Comparison of ENCODE assay signal across 13 cellular contexts in the genomic region with DNA sequence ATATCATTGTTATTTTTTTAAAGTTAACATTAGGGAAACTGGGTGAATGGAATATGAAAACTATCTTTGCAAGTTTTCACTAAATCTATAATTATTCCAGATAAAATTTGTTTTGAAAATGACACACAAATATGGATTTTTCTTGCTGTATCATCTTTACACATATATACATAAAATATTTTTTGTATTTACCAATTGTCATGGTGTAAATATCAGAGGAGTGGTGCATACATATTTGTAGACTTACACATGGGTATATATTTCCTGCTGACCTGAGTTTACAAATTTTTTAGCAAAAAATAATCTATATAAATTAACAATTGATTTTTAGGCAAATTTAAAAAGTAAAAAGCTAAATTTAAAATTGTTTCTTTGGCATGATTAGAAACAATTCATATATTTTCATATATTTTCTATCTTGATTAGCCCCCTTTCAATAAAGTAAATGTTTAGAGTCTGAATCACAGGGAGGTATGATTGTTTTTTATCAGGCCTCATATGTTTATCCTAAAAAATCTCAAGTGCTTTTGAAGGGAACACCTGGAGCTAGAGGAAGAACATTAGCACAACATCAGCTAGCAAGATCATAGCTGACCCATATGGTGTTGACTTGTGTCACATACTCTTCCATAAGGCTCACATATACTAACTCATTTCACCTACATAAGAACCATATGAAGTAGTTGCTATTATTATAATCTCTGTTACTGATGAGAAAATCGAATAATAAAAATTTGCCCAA.
"Had no signal": no experiment of that assay in that cellular context is flagged by ENCODE, and none has a peak within 500 bp of the region (broad histone marks: within the 10 kb centered on the region; RNA-seq: fewer than 3 reads in every experiment).

No MANE protein-coding gene starts in this region.

- H3K4me3 ChIP-seq: colonic mucosa, gastroesophageal sphincter, ovary, testis had no signal

- H3K9me3 ChIP-seq: colonic mucosa, gastroesophageal sphincter, ovary, testis had no signal

- H3K4me1 ChIP-seq: colonic mucosa, gastroesophageal sphincter, testis had no signal

- FAIRE-seq: TTC549 had no signal

- H3K27me3 ChIP-seq: colonic mucosa, gastroesophageal sphincter, ovary, testis had no signal

- H3K27ac ChIP-seq: colonic mucosa, epithelial cell of prostate, gastroesophageal sphincter, ovary, testis had no signal

- DNase-seq: activated CD4-positive, alpha-beta T cell treated with anti-CD3 and anti-CD28 coated beads, Interleukin-2, amount 50 U/mL, for 1 hour; activated CD4-positive, CD25-positive, alpha-beta regulatory T cell; activated naive CD4-positive, alpha-beta T cell treated with anti-CD3 and anti-CD28 coated beads, Interleukin-2, amount 10 ng/mL, durations not matched to agents 7 days and 5 days; colonic mucosa; effector CD8-positive, alpha-beta T cell; kidney glomerular epithelial cell; ovary; stimulated activated CD4-positive, alpha-beta T cell treated with anti-CD3 and anti-CD28 coated beads, Interleukin-2, amount 100 ng/mL, for 48 hours; stimulated activated CD8-positive, alpha-beta memory T cell treated with anti-CD3 and anti-CD28 coated beads, Interleukin-4, amount 100 ng/mL, for 48 hours; testis had no signal

- ATAC-seq: gastroesophageal sphincter had no signal
